ENCODE assay signal across 24 cellular contexts in the genomic region with DNA sequence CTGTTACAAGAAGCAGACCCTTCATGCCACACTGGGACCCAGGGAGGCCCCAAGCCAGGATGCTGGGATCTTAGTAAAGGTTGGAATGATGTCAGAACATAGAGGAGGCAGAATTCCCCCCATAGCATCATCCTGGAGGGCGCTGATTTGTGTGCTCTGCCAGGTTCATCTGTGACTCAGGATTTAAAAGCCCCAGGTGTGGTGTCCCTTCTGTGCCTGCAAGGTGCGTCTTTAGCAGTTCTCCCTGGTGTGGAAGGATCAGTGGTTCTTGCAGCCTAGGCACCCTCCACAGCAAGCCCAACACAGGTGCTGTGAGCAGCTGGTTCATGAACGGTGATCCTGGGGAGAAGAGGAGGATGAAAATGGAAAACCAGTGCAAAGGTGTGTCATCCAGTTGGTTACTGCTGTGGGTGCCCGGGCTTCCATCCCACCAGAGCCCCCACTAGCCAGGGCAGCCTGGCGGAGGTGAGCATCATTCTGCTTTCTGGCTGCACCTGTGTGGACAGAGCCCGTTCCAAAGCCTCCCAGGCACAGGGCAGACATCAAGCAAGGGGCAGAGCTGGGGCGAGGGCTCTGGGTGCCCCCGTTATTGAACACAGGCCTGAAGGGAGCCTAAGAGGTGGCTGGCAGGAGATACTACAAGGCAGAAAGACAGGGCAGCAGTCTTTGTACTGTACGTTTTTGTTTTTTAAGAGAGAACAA. TPM values are rescaled to one million over a fixed set of nuclear protein-coding genes. Genes with fewer than 3 reads are reported as not detected.
DNase-seq lines count a peak whose midpoint lies in the region; ATAC-seq and TF ChIP-seq lines count a peak whose summit lies in the region.
"Had no signal": no experiment of that assay in that cellular context is flagged by ENCODE, and none has a peak within 500 bp of the region (broad histone marks: within the 10 kb centered on the region; RNA-seq: fewer than 3 reads in every experiment).

No MANE protein-coding gene starts in this region.

- H3K27ac ChIP-seq in OCI-LY3 (ENCODE audit: low read length), result peak overlapping the region; percentile 99
- H3K27ac ChIP-seq: cardiac muscle cell, esophagus muscularis mucosa, gastroesophageal sphincter, neural progenitor cell, testis had no signal

- no peaks in the 10 kb centered on the region for H3K27me3 Mint-ChIP-seq in activated T-cell treated with anti-CD3 and anti-CD28 coated beads, Interleukin-2, amount 50 U/mL, for 24 hours
- H3K27me3 Mint-ChIP-seq in activated naive CD8-positive, alpha-beta T cell treated with anti-CD3 and anti-CD28 coated beads, Interleukin-2, amount 10 ng/mL, durations not matched to agents 7 days and 5 days, result no peaks in the 10 kb centered on the region
- H3K27me3 Mint-ChIP-seq in endothelial cell (ENCODE audit: unreplicated experiment), result peaks cover 2% of the 10 kb centered on the region

- POLR2A ChIA-PET in activated naive CD8-positive, alpha-beta T cell treated with anti-CD3 and anti-CD28 coated beads, Interleukin-2, amount 10 ng/mL, durations not matched to agents 7 days and 5 days (lab: Charles Lee), result interaction anchor here (8.9 to 19.7 kb wide), 3 partner anchors 9 to 40 kb away, joined by 123 to 489 read pairs (median 323); a partner anchor contains a TSS

- H3K9ac ChIP-seq in OCI-LY3 (ENCODE audit: low read length), result no peak overlapping the region
- H3K9ac ChIP-seq: neural progenitor cell had no signal

- H3K4me3 ChIP-seq in OCI-LY3 (ENCODE audit: low read length) (no peak overlapping the region), HAP-1 (no peak overlapping the region)
- H3K4me3 ChIP-seq: cardiac muscle cell, esophagus muscularis mucosa, gastroesophageal sphincter, neural progenitor cell, testis had no signal

- peaks cover 69% of the 10 kb centered on the region for H3K36me3 ChIP-seq in OCI-LY3 (replicated peaks; ENCODE audit: low read depth, low read length)
- H3K36me3 ChIP-seq in HAP-1 (replicated peaks), result no peaks in the 10 kb centered on the region
- H3K36me3 ChIP-seq: cardiac muscle cell, esophagus muscularis mucosa, gastroesophageal sphincter, neural progenitor cell had no signal

- H3K36me3 Mint-ChIP-seq in activated T-cell treated with anti-CD3 and anti-CD28 coated beads, Interleukin-2, amount 50 U/mL, for 24 hours (ENCODE audit: low read depth), result peaks cover 93% of the 10 kb centered on the region
- peaks cover 48% of the 10 kb centered on the region for H3K36me3 Mint-ChIP-seq in activated naive CD8-positive, alpha-beta T cell treated with anti-CD3 and anti-CD28 coated beads, Interleukin-2, amount 10 ng/mL, durations not matched to agents 7 days and 5 days
- H3K36me3 Mint-ChIP-seq in endothelial cell (ENCODE audit: low read depth, unreplicated experiment), result no peaks in the 10 kb centered on the region
- H3K36me3 Mint-ChIP-seq: mesothelial cell of epicardium, neural progenitor cell, WTC11 had no signal

- peaks cover 58% of the 10 kb centered on the region for H4K20me1 ChIP-seq in OCI-LY3 (ENCODE audit: insufficient read depth, low read length)

- no peaks in the 10 kb centered on the region for H3K9me3 ChIP-seq in OCI-LY3 (ENCODE audit: insufficient read depth, low read length)
- no peaks in the 10 kb centered on the region for H3K9me3 ChIP-seq in HAP-1
- H3K9me3 ChIP-seq: esophagus muscularis mucosa, gastroesophageal sphincter, testis had no signal

- in situ Hi-C loops in HAP-1 (cut with MboI; ENCODE audit: low sequenced_read_pairs), result no loop called here

- no peak overlapping the region for H3K4me2 ChIP-seq in OCI-LY3 (ENCODE audit: low read length)
- H3K4me2 ChIP-seq: neural progenitor cell had no signal

- DNase-seq in activated T-cell treated with anti-CD3 and anti-CD28 coated beads, Interleukin-2, amount 50 U/mL, for 24 hours, result peak; percentile 47
- DNase-seq in activated T-cell treated with anti-CD3 and anti-CD28 coated beads for 4 hours, result no peak
- no peak for DNase-seq in activated naive CD8-positive, alpha-beta T cell treated with anti-CD3 and anti-CD28 coated beads, Interleukin-2, amount 10 ng/mL, durations not matched to agents 7 days and 5 days
- peak; percentile 27 for DNase-seq in stimulated activated CD8-positive, alpha-beta memory T cell treated with anti-CD3 and anti-CD28 coated beads, Interleukin-4, amount 100 ng/mL, for 48 hours
- DNase-seq in endothelial cell (ENCODE audit: low spot score), result no peak
- DNase-seq in HAP-1 (ENCODE audit: low spot score in 2 of 2), result no peak
- DNase-seq: amygdala; DMS79 treated with DMSO at 0.1 percent for 48 hours; H7; NCI-H1417; NCI-H526; OCI-M1; SHP77; stimulated activated CD4-positive, alpha-beta T cell treated with anti-CD3 and anti-CD28 coated beads, Interleukin-4, amount 100 ng/mL, for 4 hours; testis had no signal

- H3K27ac Mint-ChIP-seq in activated T-cell treated with anti-CD3 and anti-CD28 coated beads, Interleukin-2, amount 50 U/mL, for 24 hours, result peak overlapping the region; percentile 99
- peak overlapping the region; percentile 83 for H3K27ac Mint-ChIP-seq in activated naive CD8-positive, alpha-beta T cell treated with anti-CD3 and anti-CD28 coated beads, Interleukin-2, amount 10 ng/mL, durations not matched to agents 7 days and 5 days
- H3K27ac Mint-ChIP-seq in endothelial cell (ENCODE audit: unreplicated experiment), result no peak overlapping the region
- H3K27ac Mint-ChIP-seq: mesothelial cell of epicardium, neural progenitor cell, WTC11 had no signal

- peak overlapping the region; percentile 62 for H3K4me3 Mint-ChIP-seq in activated T-cell treated with anti-CD3 and anti-CD28 coated beads, Interleukin-2, amount 50 U/mL, for 24 hours
- peak overlapping the region; percentile 59 for H3K4me3 Mint-ChIP-seq in activated naive CD8-positive, alpha-beta T cell treated with anti-CD3 and anti-CD28 coated beads, Interleukin-2, amount 10 ng/mL, durations not matched to agents 7 days and 5 days
- no peak overlapping the region for H3K4me3 Mint-ChIP-seq in endothelial cell (ENCODE audit: unreplicated experiment)
- H3K4me3 Mint-ChIP-seq: mesothelial cell of epicardium, neural progenitor cell, WTC11 had no signal

- H3K79me2 ChIP-seq in OCI-LY3 (ENCODE audit: low read length), result peaks cover 96% of the 10 kb centered on the region

- TF ChIP-seq CTCF in OCI-LY3 (IDR thresholded peaks at IDR 0.05; ENCODE audit: low read depth, low read length) (no peak), endothelial cell (IDR thresholded peaks at IDR 0.05; ENCODE audit: unreplicated experiment) (no peak)

- no peak for ATAC-seq in activated naive CD8-positive, alpha-beta T cell treated with anti-CD3 and anti-CD28 coated beads, Interleukin-2, amount 10 ng/mL, durations not matched to agents 7 days and 5 days (ENCODE audit: low read depth)
- ATAC-seq in HG02870 (IDR thresholded peaks at IDR 0.05; ENCODE audit: unreplicated experiment), result no peak
- ATAC-seq: gastroesophageal sphincter, WTC11 had no signal

- H3K4me1 Mint-ChIP-seq in activated T-cell treated with anti-CD3 and anti-CD28 coated beads, Interleukin-2, amount 50 U/mL, for 24 hours (ENCODE audit: low read depth), result peaks cover 96% of the 10 kb centered on the region
- H3K4me1 Mint-ChIP-seq in activated naive CD8-positive, alpha-beta T cell treated with anti-CD3 and anti-CD28 coated beads, Interleukin-2, amount 10 ng/mL, durations not matched to agents 7 days and 5 days, result peaks cover 85% of the 10 kb centered on the region
- H3K4me1 Mint-ChIP-seq in endothelial cell (ENCODE audit: unreplicated experiment), result peaks cover 29% of the 10 kb centered on the region
- H3K4me1 Mint-ChIP-seq: WTC11 had no signal

- no peaks in the 10 kb centered on the region for H3K9me3 Mint-ChIP-seq in activated T-cell treated with anti-CD3 and anti-CD28 coated beads, Interleukin-2, amount 50 U/mL, for 24 hours
- H3K9me3 Mint-ChIP-seq in activated naive CD8-positive, alpha-beta T cell treated with anti-CD3 and anti-CD28 coated beads, Interleukin-2, amount 10 ng/mL, durations not matched to agents 7 days and 5 days, result no peaks in the 10 kb centered on the region
- peaks cover 3% of the 10 kb centered on the region for H3K9me3 Mint-ChIP-seq in endothelial cell (ENCODE audit: unreplicated experiment)
- H3K9me3 Mint-ChIP-seq: mesothelial cell of epicardium, WTC11 had no signal

- no peak overlapping the region for H2AFZ ChIP-seq in OCI-LY3 (ENCODE audit: low read depth, low read length)
- H2AFZ ChIP-seq: neural progenitor cell had no signal

- H3K4me1 ChIP-seq in OCI-LY3 (ENCODE audit: low read length), result peaks cover 48% of the 10 kb centered on the region
- no peaks in the 10 kb centered on the region for H3K4me1 ChIP-seq in HAP-1
- H3K4me1 ChIP-seq: esophagus muscularis mucosa, gastroesophageal sphincter, neural progenitor cell, testis had no signal

- no peaks in the 10 kb centered on the region for H3K27me3 ChIP-seq in OCI-LY3 (ENCODE audit: low read depth, low read length)
- H3K27me3 ChIP-seq in HAP-1 (ENCODE audit: low read depth), result no peaks in the 10 kb centered on the region
- H3K27me3 ChIP-seq: cardiac muscle cell, neural progenitor cell, testis had no signal

RNA-seq across cellular contexts. Expression of a gene that starts 49.5 kb away (rescaled TPM):
- total RNA-seq in activated naive CD8-positive, alpha-beta T cell treated with anti-CD3 and anti-CD28 coated beads, Interleukin-2, amount 10 ng/mL, durations not matched to agents 7 days and 5 days, result 100 to 1,000 TPM; 383 to 410 TPM
- total RNA-seq in endothelial cell (ENCODE audit: unreplicated experiment), result 3.1 TPM
- total RNA-seq: M059J had no signal

Comparison
In these comparisons a context has a peak if more than half of its experiments do, and no peak if none do; other contexts are left out.
1. DNase-seq: peak in activated T-cell treated with anti-CD3 and anti-CD28 coated beads, Interleukin-2, amount 50 U/mL, for 24 hours (single experiment) and stimulated activated CD8-positive, alpha-beta memory T cell treated with anti-CD3 and anti-CD28 coated beads, Interleukin-4, amount 100 ng/mL, for 48 hours (single experiment); none in activated T-cell treated with anti-CD3 and anti-CD28 coated beads for 4 hours (single experiment), activated naive CD8-positive, alpha-beta T cell treated with anti-CD3 and anti-CD28 coated beads, Interleukin-2, amount 10 ng/mL, durations not matched to agents 7 days and 5 days (single experiment), endothelial cell (single experiment) and HAP-1 (0 of 2).
2. RNA of a gene that starts 49.5 kb away (total RNA-seq): 383 to 410 TPM in activated naive CD8-positive, alpha-beta T cell treated with anti-CD3 and anti-CD28 coated beads, Interleukin-2, amount 10 ng/mL, durations not matched to agents 7 days and 5 days; 3.1 TPM in endothelial cell (single experiment); every median in the first group is over 10 times any median in the second.